Comparison of ENCODE assay signal across 11 cellular contexts in genomic region chr2:61675204-61675603, GRCh38.
"Had no signal": no experiment of that assay in that cellular context is flagged by ENCODE, and none has a peak within 500 bp of the region (broad histone marks: within the 10 kb centered on the region; RNA-seq: fewer than 3 reads in every experiment).

No MANE protein-coding gene starts in this region.

- H3K4me3 ChIP-seq: GM23248, GM23338, HAP-1 had no signal

- DNase-seq: GM23248, GOT3, H7, H9, HCEC 1CT, HFFc6 had no signal

- H3K27ac ChIP-seq: GM23248 had no signal

- FAIRE-seq: H1, H54 had no signal

- H3K9ac ChIP-seq: GM23248 had no signal

- H2AFZ ChIP-seq: GM23248 had no signal

- ATAC-seq: GM23338, HCT116 had no signal

- H3K36me3 ChIP-seq: HAP-1 had no signal

- H3K4me2 ChIP-seq: GM23338 had no signal

- H3K9me3 ChIP-seq: HAP-1 had no signal
